11 cellular contexts compared by ENCODE assay signal in genomic region chr4:2042947-2043395, GRCh38. TPM values are rescaled to one million over a fixed set of nuclear protein-coding genes. Genes with fewer than 3 reads are reported as not detected.
A peak's percentile ranks its signal among the peaks of the same experiment; 100 is the strongest.
DNase-seq lines count a peak whose midpoint lies in the region; ATAC-seq, FAIRE-seq and TF ChIP-seq lines count a peak whose summit lies in the region.
"Had no signal": no experiment of that assay in that cellular context is flagged by ENCODE, and none has a peak within 500 bp of the region (broad histone marks: within the 10 kb centered on the region; RNA-seq: fewer than 3 reads in every experiment).

No MANE protein-coding gene starts in this region.

- ATAC-seq in Right ventricle myocardium inferior (no peak), upper lobe of left lung (ENCODE audit: low FRiP score in 2 of 2) (no peak)
- no peak for ATAC-seq in activated T-helper 17 cell treated with anti-CD3 and anti-CD28 coated beads, Interleukin-2, amount 50 U/mL, for 72 hours (replicated peaks)

- H3K9me3 ChIP-seq in cardiac muscle cell (ENCODE audit: low read depth), result no peaks in the 10 kb centered on the region
- no peaks in the 10 kb centered on the region for H3K9me3 ChIP-seq in kidney (ENCODE audit: control insufficient read depth in 1 of 2, low read length in 2 of 2)
- no peaks in the 10 kb centered on the region for H3K9me3 ChIP-seq in upper lobe of left lung

- no peak for TF ChIP-seq EP300 in upper lobe of left lung (IDR thresholded peaks at IDR 0.05)

- no peak for TF ChIP-seq CTCF in cardiac muscle cell (IDR thresholded peaks at IDR 0.05; ENCODE audit: low read depth, low read length)
- TF ChIP-seq CTCF in kidney (IDR thresholded peaks at IDR 0.05; ENCODE audit: borderline replicate concordance, extremely low read depth, insufficient read depth), result no peak
- TF ChIP-seq CTCF in upper lobe of left lung (IDR thresholded peaks at IDR 0.05), result no peak

- H3K36me3 ChIP-seq in cardiac muscle cell, result no peaks in the 10 kb centered on the region
- H3K36me3 ChIP-seq in kidney (ENCODE audit: control insufficient read depth in 1 of 2, insufficient read depth in 2 of 2, low read length in 2 of 2), result no peaks in the 10 kb centered on the region
- no peaks in the 10 kb centered on the region for H3K36me3 ChIP-seq in upper lobe of left lung

- peaks cover 11% of the 10 kb centered on the region for H3K27me3 Mint-ChIP-seq in activated T-helper 17 cell treated with anti-CD3 and anti-CD28 coated beads, Interleukin-2, amount 50 U/mL, for 72 hours

- no peaks in the 10 kb centered on the region for H3K36me3 Mint-ChIP-seq in activated T-helper 17 cell treated with anti-CD3 and anti-CD28 coated beads, Interleukin-2, amount 50 U/mL, for 72 hours (ENCODE audit: low read depth)

- H3K4me1 Mint-ChIP-seq in activated T-helper 17 cell treated with anti-CD3 and anti-CD28 coated beads, Interleukin-2, amount 50 U/mL, for 72 hours, result no peaks in the 10 kb centered on the region

- DNase-seq in cardiac muscle cell (ENCODE audit: low read depth in 1 of 2, low spot score in 1 of 2) (no peak), Right ventricle myocardium inferior (ENCODE audit: missing footprints) (no peak), kidney (peak; percentile 41), upper lobe of left lung (no peak), SK-N-DZ (ENCODE audit: low spot score) (no peak), NCI-H526 treated with DMSO at 0.1 percent for 48 hours (lab: John Stamatoyannopoulos, UW) (no peak), cortex of kidney (lab: John Stamatoyannopoulos, UW) (no peak)
- DNase-seq: DMS79 treated with DMSO at 0.1 percent for 48 hours, NCI-H2107 had no signal

- 83 to 89% methylated on average over 6 to 8 of the region's 8 CpGs for WGBS in upper lobe of left lung, 2 donors

- no peaks in the 10 kb centered on the region for H3K4me1 ChIP-seq in cardiac muscle cell (ENCODE audit: low read depth)
- H3K4me1 ChIP-seq in kidney (ENCODE audit: control insufficient read depth in 1 of 2, insufficient read depth in 1 of 2, low read depth in 1 of 2, low read length in 2 of 2), result peaks cover 0 to 4% of the 10 kb centered on the region in 2 donors
- H3K4me1 ChIP-seq in upper lobe of left lung, result peaks cover 23 to 34% (median 26%) of the 10 kb centered on the region in 4 donors

- H3K9ac ChIP-seq in kidney (ENCODE audit: low read length in 2 of 2), result no peak overlapping the region

- no peak for TF ChIP-seq POLR2A in upper lobe of left lung (IDR thresholded peaks at IDR 0.05)

- H3K27me3 ChIP-seq in cardiac muscle cell, result peaks cover 22% of the 10 kb centered on the region
- H3K27me3 ChIP-seq in upper lobe of left lung, result peaks cover 0 to 45% (median 27%) of the 10 kb centered on the region in 4 donors

- intact Hi-C loops in Right ventricle myocardium inferior (cut with DNase I), result no loop called here
- intact Hi-C loops in kidney (cut with DNase I), result no loop called here

- peak overlapping the region; percentile 58 for H3K4me3 Mint-ChIP-seq in activated T-helper 17 cell treated with anti-CD3 and anti-CD28 coated beads, Interleukin-2, amount 50 U/mL, for 72 hours

- FAIRE-seq in kidney (lab: Jason Lieb, UNC), result no peak
- FAIRE-seq: TTC549 had no signal

- no peaks in the 10 kb centered on the region for H3K9me3 Mint-ChIP-seq in activated T-helper 17 cell treated with anti-CD3 and anti-CD28 coated beads, Interleukin-2, amount 50 U/mL, for 72 hours

- no peak overlapping the region for H3K27ac Mint-ChIP-seq in activated T-helper 17 cell treated with anti-CD3 and anti-CD28 coated beads, Interleukin-2, amount 50 U/mL, for 72 hours

- H3K4me3 ChIP-seq in cardiac muscle cell, result peak overlapping the region; percentile 81
- no peak overlapping the region for H3K4me3 ChIP-seq in kidney (ENCODE audit: low read length in 2 of 2)
- H3K4me3 ChIP-seq in upper lobe of left lung, result peak overlapping the region in 3 of 4 donors; percentile 85 to 97 (median 86)

- H3K27ac ChIP-seq in cardiac muscle cell, result no peak overlapping the region
- H3K27ac ChIP-seq in kidney (ENCODE audit: low read depth in 2 of 2, low read length in 2 of 2), result no peak overlapping the region
- H3K27ac ChIP-seq in upper lobe of left lung, result no peak overlapping the region

RNA-seq across cellular contexts. Expression of gene NAT8L, which starts 16.2 kb away (rescaled TPM):
- total RNA-seq in cardiac muscle cell (14.6 and 20.9 TPM in 2 replicates), Right ventricle myocardium inferior (1.1 TPM), kidney (2.7 TPM), upper lobe of left lung (under 1 TPM in 4 of 6 donors, not detected in 2; 0.15 to 0.37 (median 0.30) TPM)
- polyA plus RNA-seq in cardiac muscle cell (5.5 and 6.6 TPM in 2 replicates), kidney (ENCODE audit: insufficient read depth, low read depth, low replicate concordance) (12.5 TPM)
- under 1 TPM in 1 of 2 donors, not detected in 1; 0.22 TPM for total RNA-seq in activated T-helper 17 cell treated with anti-CD3 and anti-CD28 coated beads, Interleukin-2, amount 50 U/mL, for 72 hours
- 2.8 and 3.9 TPM in 2 replicates for polyA plus RNA-seq in SK-N-DZ (2014; cell fraction: cytosol; rRNA removed)
- 6.2 and 12.0 TPM in 2 replicates for polyA plus RNA-seq in SK-N-DZ (2014; cell fraction: nucleus; rRNA removed)

RNA-seq across cellular contexts. Expression of gene NELFA, which starts 34.2 kb away (rescaled TPM):
- total RNA-seq in cardiac muscle cell, result 45.9 and 71.4 TPM in 2 replicates
- polyA plus RNA-seq in cardiac muscle cell, result 54.4 and 69.0 TPM in 2 replicates
- 10.8 TPM for total RNA-seq in Right ventricle myocardium inferior
- 10 to 100 TPM; 40.8 to 42.7 TPM for total RNA-seq in activated T-helper 17 cell treated with anti-CD3 and anti-CD28 coated beads, Interleukin-2, amount 50 U/mL, for 72 hours
- total RNA-seq in kidney, result 39.1 TPM
- polyA plus RNA-seq in kidney (ENCODE audit: insufficient read depth, low read depth, low replicate concordance), result 17.8 TPM
- total RNA-seq in upper lobe of left lung, result 10 to 100 TPM; 16.7 to 43.0 (median 27.3) TPM
- 50.7 and 51.7 TPM in 2 replicates for polyA plus RNA-seq in SK-N-DZ (2014; cell fraction: cytosol; rRNA removed)
- 47.8 and 51.0 TPM in 2 replicates for polyA plus RNA-seq in SK-N-DZ (2014; cell fraction: nucleus; rRNA removed)

Comparison
In these comparisons a context has a peak if more than half of its experiments do, and no peak if none do; other contexts are left out.
1. H3K4me3 ChIP-seq: peak in cardiac muscle cell (single experiment) and upper lobe of left lung (3 of 4); none in kidney (0 of 2).